26 cellular contexts compared by ENCODE assay signal in genomic region chr6:28053584-28053983, GRCh38.
"Had no signal": no experiment of that assay in that cellular context is flagged by ENCODE, and none has a peak within 500 bp of the region (broad histone marks: within the 10 kb centered on the region; RNA-seq: fewer than 3 reads in every experiment).

No MANE protein-coding gene starts in this region.

- ATAC-seq: foreskin keratinocyte; gastroesophageal sphincter; heart left ventricle; left colon; left lung; left ventricle myocardium superior; lower lobe of right lung; mucosa of descending colon; naive thymus-derived CD8-positive, alpha-beta T cell had no signal

- H3K4me3 Mint-ChIP-seq: immature natural killer cell; mesothelial cell of epicardium; naive B cell; naive thymus-derived CD8-positive, alpha-beta T cell had no signal

- DNase-seq: dermis blood vessel endothelial cell; dorsolateral prefrontal cortex; effector CD4-positive, alpha-beta T cell; effector memory CD4-positive, alpha-beta T cell; foreskin keratinocyte; heart left ventricle; hypothalamus; immature natural killer cell; islet precursor cell; kidney; kidney glomerular epithelial cell; left colon; left lung; left ventricle myocardium superior; lower lobe of right lung; mesenchymal stem cell; mucosa of descending colon; naive B cell; naive thymus-derived CD8-positive, alpha-beta T cell had no signal

- H3K9me3 Mint-ChIP-seq: immature natural killer cell; mesothelial cell of epicardium; naive B cell; naive thymus-derived CD8-positive, alpha-beta T cell had no signal

- H3K36me3 Mint-ChIP-seq: immature natural killer cell; mesothelial cell of epicardium; naive B cell; naive thymus-derived CD8-positive, alpha-beta T cell had no signal

- H3K4me3 ChIP-seq: coronary artery, dorsolateral prefrontal cortex, esophagus muscularis mucosa, gastroesophageal sphincter, heart left ventricle, hepatocyte, left lung, lower lobe of right lung, mucosa of descending colon had no signal

- H3K4me1 Mint-ChIP-seq: immature natural killer cell; mesothelial cell of epicardium; naive B cell; naive thymus-derived CD8-positive, alpha-beta T cell had no signal

- H3K27ac Mint-ChIP-seq: immature natural killer cell; mesothelial cell of epicardium; naive thymus-derived CD8-positive, alpha-beta T cell had no signal

- H3K36me3 ChIP-seq: esophagus muscularis mucosa, gastroesophageal sphincter, heart left ventricle, left lung, lower lobe of right lung had no signal

- FAIRE-seq: endothelial cell of umbilical vein, frontal cortex, kidney had no signal
